Comparison of ENCODE assay signal across 1 cellular context in genomic region chr20:17667445-17667844, GRCh38.
TF ChIP-seq lines count a peak whose summit lies in the region.

No MANE protein-coding gene starts in this region.

TF ChIP-seq in HepG2, 621 proteins besides CTCF, POLR2A, EP300 and RAD21:
- TF ChIP-seq POLR2AphosphoS5 (IDR thresholded peaks at IDR 0.05; ENCODE audit: low read depth, low read length) (peak; percentile 41), RBM22 (optimal IDR thresholded peaks at IDR 0.05; ENCODE audit: low read length) (peak; percentile 98), MXD3 (CRISPR knock-in tag; IDR thresholded peaks at IDR 0.05) (no peak), POLR2G (IDR thresholded peaks at IDR 0.05; ENCODE audit: low read depth, low read length) (0 out of 2 replicates have a peak, but pooled peaks have one; percentile 23)
TF ChIP-seq in HepG2: peak in this region for 3.
